In genomic region chr19:39341720-39342604, GRCh38 we compare ENCODE assay signal across 1 cellular context.
TF ChIP-seq lines count a peak whose summit lies in the region.

SAMD4B (plus strand) TSS chr19:39342421; CDS start chr19:39356894, 14,473 bp downstream.

TF ChIP-seq in GM12878, 131 proteins besides CTCF, POLR2A, EP300 and RAD21 (continued from another document):
- TF ChIP-seq TCF7 (IDR thresholded peaks at IDR 0.05; ENCODE audit: borderline replicate concordance) (no peak), TCF3 (IDR thresholded peaks at IDR 0.05; ENCODE audit: borderline replicate concordance, insufficient read depth, low read depth, low read length) (peak; percentile 47; the same call in 1 of the 2 replicates), NR2C1 (IDR thresholded peaks at IDR 0.05) (peak; percentile 36), DPF2 (IDR thresholded peaks at IDR 0.05) (peak; percentile 49; the same call in 1 of the 2 replicates), ZNF24 (IDR thresholded peaks at IDR 0.05) (no peak), CBX5 (IDR thresholded peaks at IDR 0.05; ENCODE audit: low read depth) (peak; percentile 94)
TF ChIP-seq in GM12878: peak in this region for 65.
